Comparison of ENCODE assay signal across 13 cellular contexts in genomic region chr4:186651181-186651603, GRCh38.
DNase-seq lines count a peak whose midpoint lies in the region; ATAC-seq and TF ChIP-seq lines count a peak whose summit lies in the region.
"Had no signal": no experiment of that assay in that cellular context is flagged by ENCODE, and none has a peak within 500 bp of the region (broad histone marks: within the 10 kb centered on the region; RNA-seq: fewer than 3 reads in every experiment).

No MANE protein-coding gene starts in this region.

- H3K4me1 Mint-ChIP-seq in stimulated activated effector memory CD8-positive, alpha-beta T cell treated with anti-CD3 and anti-CD28 coated beads, Interleukin-12 subunit alpha, Interleukin-12 subunit beta, amount 100 ng/mL, for 72 hours = no peaks in the 10 kb centered on the region
- H3K4me1 Mint-ChIP-seq: activated T-helper 17 cell treated with anti-CD3 and anti-CD28 coated beads, Interleukin-2, amount 50 U/mL, for 72 hours; central memory CD8-positive, alpha-beta T cell had no signal

- H3K4me3 ChIP-seq in astrocyte of the cerebellum (ENCODE audit: low read depth, low read length) = peak overlapping the region; percentile 35

- ATAC-seq in left colon (peak; percentile 26), omental fat pad (ENCODE audit: low FRiP score) (no peak)
- ATAC-seq in stimulated activated effector memory CD8-positive, alpha-beta T cell treated with anti-CD3 and anti-CD28 coated beads, Interleukin-12 subunit alpha, Interleukin-12 subunit beta, amount 100 ng/mL, for 72 hours = no peak
- ATAC-seq: activated CD4-positive, CD25-positive, alpha-beta regulatory T cell treated with anti-CD3 and anti-CD28 coated beads, Interleukin-2, amount 50 U/mL, for 24 hours; activated T-helper 17 cell treated with anti-CD3 and anti-CD28 coated beads, Interleukin-2, amount 50 U/mL, for 72 hours had no signal

- peak; percentile 2 for DNase-seq in NCI-H82 (lab: John Stamatoyannopoulos, UW)
- no peak for DNase-seq in NCI-H82 treated with DMSO at 0.1 percent for 48 hours (lab: John Stamatoyannopoulos, UW; ENCODE audit: unreplicated experiment)
- no peak for DNase-seq in astrocyte of the cerebellum (ENCODE audit: low read depth)
- no peak for DNase-seq in left colon
- DNase-seq in substantia nigra (lab: John Stamatoyannopoulos, UW) = peak in 7 of 49 donors; percentile 11 to 73 (median 38)
- no peak for DNase-seq in NCI-H146 treated with DMSO at 0.1 percent for 48 hours (lab: John Stamatoyannopoulos, UW; ENCODE audit: unreplicated experiment)
- no peak for DNase-seq in stimulated activated effector memory CD8-positive, alpha-beta T cell treated with anti-CD3 and anti-CD28 coated beads, Interleukin-12 subunit alpha, Interleukin-12 subunit beta, amount 100 ng/mL, for 72 hours (ENCODE audit: low spot score in 2 of 2)
- DNase-seq in omental fat pad (ENCODE audit: low spot score) = no peak
- DNase-seq: mesendoderm, NCI-H1694 had no signal

- peaks cover 6% of the 10 kb centered on the region for H3K9me3 Mint-ChIP-seq in stimulated activated effector memory CD8-positive, alpha-beta T cell treated with anti-CD3 and anti-CD28 coated beads, Interleukin-12 subunit alpha, Interleukin-12 subunit beta, amount 100 ng/mL, for 72 hours
- H3K9me3 Mint-ChIP-seq: activated T-helper 17 cell treated with anti-CD3 and anti-CD28 coated beads, Interleukin-2, amount 50 U/mL, for 72 hours; central memory CD8-positive, alpha-beta T cell had no signal

- intact Hi-C loops in left colon (cut with DNase I, micrococcal nuclease) = no loop called here

- H3K27ac Mint-ChIP-seq in stimulated activated effector memory CD8-positive, alpha-beta T cell treated with anti-CD3 and anti-CD28 coated beads, Interleukin-12 subunit alpha, Interleukin-12 subunit beta, amount 100 ng/mL, for 72 hours = no peak overlapping the region
- H3K27ac Mint-ChIP-seq: activated T-helper 17 cell treated with anti-CD3 and anti-CD28 coated beads, Interleukin-2, amount 50 U/mL, for 72 hours had no signal

- in situ Hi-C loops in astrocyte of the cerebellum (cut with HindIII; ENCODE audit: low sequenced_read_pairs) = no loop called here

- TF ChIP-seq CTCF in astrocyte of the cerebellum (IDR thresholded peaks at IDR 0.05; ENCODE audit: low read depth, low read length, missing control alignments) (no peak), omental fat pad (IDR thresholded peaks at IDR 0.05) (no peak)

- H3K4me3 Mint-ChIP-seq in stimulated activated effector memory CD8-positive, alpha-beta T cell treated with anti-CD3 and anti-CD28 coated beads, Interleukin-12 subunit alpha, Interleukin-12 subunit beta, amount 100 ng/mL, for 72 hours = no peak overlapping the region
- H3K4me3 Mint-ChIP-seq: activated T-helper 17 cell treated with anti-CD3 and anti-CD28 coated beads, Interleukin-2, amount 50 U/mL, for 72 hours; central memory CD8-positive, alpha-beta T cell had no signal

- H3K36me3 Mint-ChIP-seq in stimulated activated effector memory CD8-positive, alpha-beta T cell treated with anti-CD3 and anti-CD28 coated beads, Interleukin-12 subunit alpha, Interleukin-12 subunit beta, amount 100 ng/mL, for 72 hours = no peaks in the 10 kb centered on the region

- peak overlapping the region; percentile 50 for H3K27ac ChIP-seq in substantia nigra (ENCODE audit: low read depth, low read length, poor library complexity, severe bottlenecking)
